Comparison of ENCODE assay signal across 8 cellular contexts in the genomic region with DNA sequence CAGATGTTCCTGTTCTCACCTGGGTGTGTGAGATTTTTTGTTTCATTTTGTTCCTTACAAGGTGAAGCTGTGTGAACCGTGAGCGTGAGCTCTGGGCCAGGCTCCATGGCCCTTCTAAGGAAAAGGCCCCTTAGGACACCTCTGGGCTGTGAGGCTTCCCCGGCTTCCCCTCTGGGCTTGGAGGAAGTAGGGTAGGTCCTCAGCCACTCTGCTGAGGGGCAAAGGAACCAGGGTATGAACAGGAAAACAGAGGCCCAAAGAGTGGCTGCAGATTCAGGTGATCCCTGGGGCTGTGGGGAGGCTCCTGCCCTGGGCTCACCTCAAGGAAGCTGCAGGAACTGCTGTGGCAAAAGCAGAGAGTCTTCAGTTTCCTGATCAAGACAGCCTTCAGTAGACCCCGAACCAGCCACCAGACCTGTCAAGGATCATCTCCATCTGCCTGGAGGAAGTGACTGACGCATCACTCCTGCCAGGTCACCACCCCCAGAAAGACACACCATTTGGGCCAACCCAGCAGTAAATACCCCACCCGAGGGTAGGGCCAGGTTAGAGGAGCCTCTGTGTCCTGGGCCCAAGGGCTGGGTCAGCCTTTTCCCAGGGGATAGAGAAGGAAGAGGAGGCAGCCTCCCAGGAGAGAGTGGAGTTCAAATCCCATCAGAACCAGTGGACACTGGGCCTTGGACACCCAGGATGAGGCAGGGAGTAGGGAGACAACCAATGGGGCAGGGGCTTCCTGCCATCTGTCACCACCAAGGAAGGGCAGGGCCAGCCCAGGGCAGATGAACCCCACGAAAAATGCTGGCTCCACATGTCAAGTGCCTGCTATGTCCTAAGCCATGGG. TPM values are rescaled to one million over a fixed set of nuclear protein-coding genes. Genes with fewer than 3 reads are reported as not detected.
DNase-seq lines count a peak whose midpoint lies in the region; ATAC-seq and TF ChIP-seq lines count a peak whose summit lies in the region.

No MANE protein-coding gene starts in this region.

- no peak overlapping the region for H3K4me3 ChIP-seq in mucosa of stomach (ENCODE audit: low read length)

- TF ChIP-seq CTCF in CD14-positive monocyte (IDR thresholded peaks at IDR 0.05) = no peak
- no peak for TF ChIP-seq CTCF in glutamatergic neuron (IDR thresholded peaks at IDR 0.05; ENCODE audit: partially characterized antibody, unreplicated experiment)

- peaks cover 0 to 1% (median 0%) of the 10 kb centered on the region in 3 donors for H3K27me3 Mint-ChIP-seq in CD14-positive monocyte (ENCODE audit: low read depth in 3 of 3)
- no peaks in the 10 kb centered on the region for H3K27me3 Mint-ChIP-seq in glutamatergic neuron (ENCODE audit: unreplicated experiment)

- DNase-seq in CD14-positive monocyte (ENCODE audit: low spot score) = no peak
- peak; percentile 50 for DNase-seq in SKM-1 treated with dmso at 0.1 percent for 144 hours (lab: John Stamatoyannopoulos, UW; ENCODE audit: unreplicated experiment)
- no peak for DNase-seq in GOT3 (lab: John Stamatoyannopoulos, UW)
- no peak for DNase-seq in glutamatergic neuron

- H3K36me3 ChIP-seq in mucosa of stomach (ENCODE audit: control insufficient read depth, insufficient read depth, low read length) = no peaks in the 10 kb centered on the region

- H3K4me1 Mint-ChIP-seq in CD14-positive monocyte (peaks cover 44% of the 10 kb centered on the region), glutamatergic neuron (ENCODE audit: low read depth, unreplicated experiment) (peaks cover 3% of the 10 kb centered on the region)

- peak overlapping the region; percentile 62 to 65 for H3K4me3 Mint-ChIP-seq in CD14-positive monocyte
- H3K4me3 Mint-ChIP-seq in glutamatergic neuron (ENCODE audit: unreplicated experiment) = no peak overlapping the region

- H3K9ac ChIP-seq in mucosa of stomach (ENCODE audit: low read length) = peak overlapping the region; percentile 30

- H3K9me3 Mint-ChIP-seq in CD14-positive monocyte (no peaks in the 10 kb centered on the region), glutamatergic neuron (ENCODE audit: unreplicated experiment) (peaks cover 3% of the 10 kb centered on the region)

- H3K27ac ChIP-seq in angular gyrus (ENCODE audit: low read depth, low read length) = peak overlapping the region; percentile 69

- peaks cover 5 to 8% of the 10 kb centered on the region in 2 donors for H3K36me3 Mint-ChIP-seq in CD14-positive monocyte
- H3K36me3 Mint-ChIP-seq in glutamatergic neuron (ENCODE audit: unreplicated experiment) = no peaks in the 10 kb centered on the region

- H3K27ac Mint-ChIP-seq in CD14-positive monocyte = peak overlapping the region; percentile 86 to 97 (median 90)
- no peak overlapping the region for H3K27ac Mint-ChIP-seq in glutamatergic neuron (ENCODE audit: unreplicated experiment)

- intact Hi-C loops in CD14-positive monocyte (cut with micrococcal nuclease) = no loop called here

- H3K27me3 ChIP-seq in mucosa of stomach (ENCODE audit: control insufficient read depth, insufficient read depth, low read length) = no peaks in the 10 kb centered on the region

- no peaks in the 10 kb centered on the region for H3K9me3 ChIP-seq in mucosa of stomach (ENCODE audit: control insufficient read depth, low read length)

- H3K4me1 ChIP-seq in mucosa of stomach (ENCODE audit: control insufficient read depth, insufficient read depth, low read length) = peaks cover 32% of the 10 kb centered on the region

- ATAC-seq in HG03520 (IDR thresholded peaks at IDR 0.05; ENCODE audit: unreplicated experiment) = no peak
- no peak for ATAC-seq in GM21515 (IDR thresholded peaks at IDR 0.05; ENCODE audit: unreplicated experiment)

RNA-seq across cellular contexts. Expression of a gene that starts 5.7 kb away (rescaled TPM):
- polyA plus RNA-seq in CD14-positive monocyte = 10 to 100 TPM in 1 of 2 donors, 1 to 10 TPM in 1; 8.2 to 12.0 TPM
- total RNA-seq in glutamatergic neuron (ENCODE audit: unreplicated experiment) = 26.1 TPM

RNA-seq across cellular contexts. Expression of a gene that starts 11.7 kb away (rescaled TPM):
- polyA plus RNA-seq in CD14-positive monocyte = 10 to 100 TPM in 1 of 2 donors, 1 to 10 TPM in 1; 8.9 to 10.3 TPM
- 15.8 TPM for total RNA-seq in glutamatergic neuron (ENCODE audit: unreplicated experiment)

RNA-seq across cellular contexts. Expression of a gene that starts 25.5 kb away (rescaled TPM):
- polyA plus RNA-seq in CD14-positive monocyte = under 1 TPM; 0.31 to 0.57 TPM
- total RNA-seq in glutamatergic neuron (ENCODE audit: unreplicated experiment) = 11.9 TPM

RNA-seq across cellular contexts. Expression of a gene that starts 27.6 kb away (rescaled TPM):
- not detected for polyA plus RNA-seq in CD14-positive monocyte
- total RNA-seq in glutamatergic neuron (ENCODE audit: unreplicated experiment) = 121 TPM

RNA-seq across cellular contexts. Expression of a gene that starts 32.5 kb away (rescaled TPM):
- 10 to 100 TPM; 25.4 to 28.7 TPM for polyA plus RNA-seq in CD14-positive monocyte
- 35.3 TPM for total RNA-seq in glutamatergic neuron (ENCODE audit: unreplicated experiment)
